Comparison of ENCODE assay signal across 8 cellular contexts in genomic region chrX:129637217-129638109, GRCh38. TPM values are rescaled to one million over a fixed set of nuclear protein-coding genes. Genes with fewer than 3 reads are reported as not detected.
DNase-seq lines count a peak whose midpoint lies in the region; ATAC-seq and TF ChIP-seq lines count a peak whose summit lies in the region.

No MANE protein-coding gene starts in this region.

- no peaks in the 10 kb centered on the region for H3K27me3 Mint-ChIP-seq in activated T-cell treated with anti-CD3 and anti-CD28 coated beads, Interleukin-2, amount 50 U/mL, for 4 hours (ENCODE audit: low read depth)

- no peaks in the 10 kb centered on the region for H3K79me2 ChIP-seq in OCI-LY7 (ENCODE audit: insufficient read depth, low read depth, low read length)

- no peak overlapping the region for H2BK12ac ChIP-seq in neuronal stem cell (ENCODE audit: low read length)

- H2AK5ac ChIP-seq in neuronal stem cell (ENCODE audit: low read depth, low read length) = no peak overlapping the region

- intact Hi-C loops in OCI-LY7 (cut with micrococcal nuclease; ENCODE audit: unreplicated experiment) (loop anchor here (1.0 to 10.0 kb wide), 3 partner anchors 185 to 423 kb away; no protein-coding TSS in a partner anchor), stomach (cut with DNase I; ENCODE audit: low total_unique reads) (loop anchor here (5.0 kb wide), 1 partner anchor 90 kb away; no protein-coding TSS in a partner anchor)

- no peak overlapping the region for H3K27ac ChIP-seq in OCI-LY7 (ENCODE audit: low read depth, low read length, poor library complexity, severe bottlenecking)
- no peak overlapping the region for H3K27ac ChIP-seq in neuronal stem cell (replicated peaks; ENCODE audit: low read length)
- H3K27ac ChIP-seq in stomach = no peak overlapping the region

- whole genome bisulfite sequencing in neuronal stem cell (ENCODE audit: extremely low coverage in 2 of 2, insufficient read length in 2 of 2, insufficient replicate concordance in 1 of 2), 2 donors = no CpG with 5 or more reads among the region's 13 CpGs
- 18 to 32% (median 27%) methylated on average over 12 to 13 of the region's 13 CpGs for WGBS in stomach, 5 donors

- no peaks in the 10 kb centered on the region for H3K36me3 Mint-ChIP-seq in activated T-cell treated with anti-CD3 and anti-CD28 coated beads, Interleukin-2, amount 50 U/mL, for 4 hours (ENCODE audit: insufficient read depth)

- H3K4ac ChIP-seq in neuronal stem cell (ENCODE audit: low read length) = no peak overlapping the region

- H2AFZ ChIP-seq in OCI-LY7 (ENCODE audit: low read length) = peak overlapping the region; percentile 50; the same call in 1 of the 2 replicates
- peak overlapping the region; percentile 81 for H2AFZ ChIP-seq in neuronal stem cell (ENCODE audit: low read length)

- H4K20me1 ChIP-seq in OCI-LY7 (ENCODE audit: insufficient read depth, low read length) = no peaks in the 10 kb centered on the region

- H3K27me3 ChIP-seq in neuronal stem cell (ENCODE audit: control insufficient read depth in 3 of 3, insufficient read depth in 3 of 3, low read depth in 1 of 3, low read length in 3 of 3) = no peaks in the 10 kb centered on the region
- H3K27me3 ChIP-seq in stomach = peaks cover 0 to 6% (median 0%) of the 10 kb centered on the region in 3 donors

- no peak overlapping the region for H2BK15ac ChIP-seq in neuronal stem cell (ENCODE audit: low read length)

- no peak overlapping the region for H3K4me3 Mint-ChIP-seq in activated T-cell treated with anti-CD3 and anti-CD28 coated beads, Interleukin-2, amount 50 U/mL, for 4 hours

- H3K36me3 ChIP-seq in OCI-LY7 (ENCODE audit: insufficient read depth, low read length) = no peaks in the 10 kb centered on the region
- H3K36me3 ChIP-seq in neuronal stem cell (replicated peaks in 1 of 2; ENCODE audit: control insufficient read depth in 2 of 2, insufficient read depth in 2 of 2, low read length in 2 of 2) = no peaks in the 10 kb centered on the region
- no peaks in the 10 kb centered on the region for H3K36me3 ChIP-seq in stomach

- no peak overlapping the region for H3K23ac ChIP-seq in neuronal stem cell (ENCODE audit: low read depth, low read length, poor library complexity)

- H3K18ac ChIP-seq in neuronal stem cell (ENCODE audit: low read length) = no peak overlapping the region

- no peak overlapping the region for H3K9ac ChIP-seq in neuronal stem cell (ENCODE audit: low read depth, low read length, poor library complexity)

- no peak overlapping the region for H4K8ac ChIP-seq in neuronal stem cell (ENCODE audit: low read depth, low read length)

- CTCF ChIA-PET in OCI-LY7 (lab: Charles Lee; ENCODE audit: unreplicated experiment) = no interaction called here

- DNase-seq in activated gamma-delta T cell treated with Interleukin-2 at 50 U/mL for 16 hours (peak; percentile 76), activated gamma-delta T cell (lab: John Stamatoyannopoulos, UW) (no peak), OCI-LY7 (ENCODE audit: low spot score) (peak; percentile 69), fibroblast of mammary gland (ENCODE audit: low read depth) (peak; percentile 73), neuronal stem cell (ENCODE audit: low spot score) (peak; percentile 64), stomach (peak; percentile 75)
- peak; percentile 79 for DNase-seq in activated T-cell treated with anti-CD3 and anti-CD28 coated beads, Interleukin-2, amount 50 U/mL, for 4 hours

- H2BK5ac ChIP-seq in neuronal stem cell (ENCODE audit: low read length) = no peak overlapping the region

- no peak for TF ChIP-seq POLR2A in stomach (IDR thresholded peaks at IDR 0.05)

- H4K91ac ChIP-seq in neuronal stem cell (ENCODE audit: low read depth, low read length, poor library complexity) = no peak overlapping the region

- peaks cover 3% of the 10 kb centered on the region for H3K79me1 ChIP-seq in neuronal stem cell (ENCODE audit: low read depth, low read length)

- TF ChIP-seq EP300 in stomach (IDR thresholded peaks at IDR 0.05) = no peak

- H3K4me2 ChIP-seq in OCI-LY7 (ENCODE audit: low read length) (no peak overlapping the region), neuronal stem cell (ENCODE audit: insufficient read depth, low read length, poor library complexity, severe bottlenecking) (no peak overlapping the region)

- H3K4me1 ChIP-seq in OCI-LY7 (ENCODE audit: insufficient read depth, low read length, poor library complexity, severe bottlenecking) (no peaks in the 10 kb centered on the region), neuronal stem cell (ENCODE audit: control insufficient read depth in 2 of 2, insufficient read depth in 1 of 2, low read depth in 1 of 2, low read length in 2 of 2) (peaks cover 7 to 15% of the 10 kb centered on the region in 2 donors), stomach (no peaks in the 10 kb centered on the region)

- H2BK120ac ChIP-seq in neuronal stem cell (ENCODE audit: low read depth, low read length) = no peak overlapping the region

- peak; percentile 89 for TF ChIP-seq CTCF in OCI-LY7 (conservative IDR thresholded peaks at IDR 0.05; ENCODE audit: low read length)
- peak; percentile 89 for TF ChIP-seq CTCF in fibroblast of mammary gland (conservative IDR thresholded peaks at IDR 0.05; ENCODE audit: control insufficient read depth, insufficient read depth, low read depth, low read length)
- TF ChIP-seq CTCF in stomach (IDR thresholded peaks at IDR 0.05) = peak in 5 of 7 experiments; percentile 74 to 93 (median 86)

- no peaks in the 10 kb centered on the region for H3K9me3 Mint-ChIP-seq in activated T-cell treated with anti-CD3 and anti-CD28 coated beads, Interleukin-2, amount 50 U/mL, for 4 hours

- H3K4me1 Mint-ChIP-seq in activated T-cell treated with anti-CD3 and anti-CD28 coated beads, Interleukin-2, amount 50 U/mL, for 4 hours (ENCODE audit: low read depth) = no peaks in the 10 kb centered on the region

- no TSS peak for BruUV-seq in OCI-LY7 (replicated peaks; lab: Mats Ljungman, UMichigan)

- no peaks in the 10 kb centered on the region for H3K9me3 ChIP-seq in OCI-LY7 (ENCODE audit: low read length)
- no peaks in the 10 kb centered on the region for H3K9me3 ChIP-seq in neuronal stem cell (replicated peaks in 1 of 2; ENCODE audit: control insufficient read depth in 2 of 2, insufficient read depth in 1 of 2, low read depth in 1 of 2, low read length in 2 of 2)
- peaks cover 0 to 15% (median 6%) of the 10 kb centered on the region in 4 donors for H3K9me3 ChIP-seq in stomach

- peak; percentile 69 for ATAC-seq in HG03432 (IDR thresholded peaks at IDR 0.05; ENCODE audit: unreplicated experiment)
- peak; percentile 62 to 76 for ATAC-seq in activated T-cell treated with anti-CD3 and anti-CD28 coated beads, Interleukin-2, amount 50 U/mL, for 4 hours

- no peaks in the 10 kb centered on the region for H3K9me2 ChIP-seq in OCI-LY7 (ENCODE audit: insufficient read depth, low read length)

- H3K4me3 ChIP-seq in OCI-LY7 (ENCODE audit: low read depth, low read length, poor library complexity, severe bottlenecking) (no peak overlapping the region), fibroblast of mammary gland (ENCODE audit: control insufficient read depth, low read depth, low read length) (no peak overlapping the region), neuronal stem cell (ENCODE audit: low read length in 2 of 2) (no peak overlapping the region), stomach (no peak overlapping the region)

- POLR2A ChIA-PET in OCI-LY7 (lab: Charles Lee) = no interaction called here

- no peak overlapping the region for H3K14ac ChIP-seq in neuronal stem cell (ENCODE audit: low read length)

RNA-seq across cellular contexts. Expression of gene APLN, which starts 17.3 kb away (rescaled TPM):
- total RNA-seq in OCI-LY7 (2014; rRNA removed; shearing (Covaris generic)) = not detected in 2 replicates
- total RNA-seq in OCI-LY7 (2022) (0.13 TPM in 1 of 2 replicates, not detected in the other), stomach (under 1 TPM in 2 of 5 donors, not detected in 3; 0.18 to 0.45 TPM)
- under 1 TPM; 0.11 to 0.18 (median 0.11) TPM for total RNA-seq in activated T-cell treated with anti-CD3 and anti-CD28 coated beads, Interleukin-2, amount 50 U/mL, for 4 hours
- polyA plus RNA-seq in neuronal stem cell (2013, experiment 1 of 2) = 1.2 TPM
- polyA plus RNA-seq in neuronal stem cell (2013, experiment 2 of 2) = 1.4 TPM
- 1 to 10 TPM in 1 of 3 donors, under 1 TPM in 1, not detected in 1; 0.30 to 1.1 TPM for polyA plus RNA-seq in stomach
